ENCODE assay signal across 14 cellular contexts in the genomic region with DNA sequence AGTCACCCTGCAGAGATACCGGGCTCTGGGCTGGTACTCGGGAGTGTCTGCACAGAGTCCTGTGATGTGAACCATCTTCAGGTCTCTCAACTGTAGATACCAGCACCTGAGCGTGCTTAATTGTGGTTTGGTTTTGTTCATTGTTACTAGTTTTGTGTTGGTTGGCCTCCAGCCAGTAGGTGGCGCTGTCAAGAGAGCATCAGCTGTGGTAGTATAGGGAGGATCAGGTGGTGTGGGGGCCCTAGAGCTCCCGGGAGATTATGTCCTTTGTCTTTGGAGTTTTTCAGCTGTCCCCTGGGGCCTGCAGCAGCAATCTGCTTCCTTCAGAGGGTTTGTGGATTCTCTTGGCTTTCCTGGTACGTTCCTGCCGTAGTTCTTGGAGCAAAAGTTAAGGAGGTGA.
DNase-seq lines count a peak whose midpoint lies in the region; ATAC-seq, FAIRE-seq and TF ChIP-seq lines count a peak whose summit lies in the region.
"Had no signal": no experiment of that assay in that cellular context is flagged by ENCODE, and none has a peak within 500 bp of the region (broad histone marks: within the 10 kb centered on the region; RNA-seq: fewer than 3 reads in every experiment).

No MANE protein-coding gene starts in this region.

- no peak for TF ChIP-seq EP300 in A549 (IDR thresholded peaks at IDR 0.05)

- TF ChIP-seq POLR2A in A549 (IDR thresholded peaks at IDR 0.05; ENCODE audit: low read length), result no peak

- TF ChIP-seq CTCF in A549 (IDR thresholded peaks at IDR 0.05) (peak; percentile 12; the same call in 1 of the 3 replicates), OCI-LY1 (IDR thresholded peaks at IDR 0.05; ENCODE audit: low read length) (peak; percentile 54), fibroblast of pulmonary artery (IDR thresholded peaks at IDR 0.05; ENCODE audit: low read length, missing control alignments) (peak; percentile 7), natural killer cell (IDR thresholded peaks at IDR 0.05) (no peak)

- intact Hi-C loops in natural killer cell (cut with micrococcal nuclease), result loop anchor here (5.0 kb wide), 1 partner anchor 37 kb away; no protein-coding TSS in a partner anchor

- FAIRE-seq in A549 (lab: Jason Lieb, UNC), result no peak

- CTCF ChIA-PET in A549 (lab: Yijun Ruan, JAX), result no interaction called here

- no peaks in the 10 kb centered on the region for H3K36me3 Mint-ChIP-seq in natural killer cell

- H3K9me3 Mint-ChIP-seq in natural killer cell, result peaks cover 2 to 6% of the 10 kb centered on the region in 2 donors

- H3K79me2 ChIP-seq in OCI-LY1 (ENCODE audit: insufficient read depth, low read length), result no peaks in the 10 kb centered on the region

- H3K4me1 ChIP-seq in A549 (peaks cover 12% of the 10 kb centered on the region), OCI-LY1 (ENCODE audit: insufficient read depth, low read length, severe bottlenecking) (no peaks in the 10 kb centered on the region)

- no peaks in the 10 kb centered on the region for H4K20me1 ChIP-seq in OCI-LY1 (ENCODE audit: insufficient read depth, low read length)

- H3K4me2 ChIP-seq in A549 (no peak overlapping the region), OCI-LY1 (ENCODE audit: low read length) (no peak overlapping the region)

- WGBS in A549 (ENCODE audit: missing lambda C conversion rate), result 91% methylated on average over 7 of the region's 7 CpGs

- no peak overlapping the region for H3K9ac ChIP-seq in OCI-LY1 (ENCODE audit: low read length)

- POLR2A ChIA-PET in A549 (lab: Yijun Ruan, JAX), result no interaction called here

- H3K9me3 ChIP-seq in A549 (peaks cover 20% of the 10 kb centered on the region), OCI-LY1 (ENCODE audit: low read length) (0 out of 2 replicates have a peak, but pooled peaks cover 7% of the 10 kb centered on the region)

- no peaks in the 10 kb centered on the region for H3K27me3 Mint-ChIP-seq in natural killer cell (ENCODE audit: low read depth in 2 of 2)
- H3K27me3 Mint-ChIP-seq: naive thymus-derived CD8-positive, alpha-beta T cell; stimulated activated naive CD8-positive, alpha-beta T cell treated with anti-CD3 and anti-CD28 coated beads, Interleukin-15, Interleukin-2, amounts not matched to agents 100 ng/mL and 50 ng/mL, for 24 hours had no signal

- H3K27ac ChIP-seq in A549, result no peak overlapping the region
- no peak overlapping the region for H3K27ac ChIP-seq in OCI-LY1 (ENCODE audit: low read depth, low read length, poor library complexity, severe bottlenecking)
- H3K27ac ChIP-seq: adrenal gland had no signal

- H3K9me2 ChIP-seq in OCI-LY1 (ENCODE audit: low read depth, low read length), result no peaks in the 10 kb centered on the region

- DNase-seq in A549 (ENCODE audit: low read depth in 1 of 2, low spot score in 1 of 2) (no peak), ELF-1 (ENCODE audit: low read depth, low spot score) (peak; percentile 68), fibroblast of pulmonary artery (ENCODE audit: low read depth) (no peak), HK-2 (ENCODE audit: unreplicated experiment) (no peak), natural killer cell (no peak), SIG-M5 treated with dmso at 0.1 percent for 504 hours (lab: John Stamatoyannopoulos, UW; ENCODE audit: unreplicated experiment) (no peak)
- DNase-seq: adrenal gland; COR-L47; KBM-7; naive thymus-derived CD8-positive, alpha-beta T cell; NCI-H510A had no signal

- H2AFZ ChIP-seq in OCI-LY1 (ENCODE audit: low read length), result no peak overlapping the region

- H3K4me3 Mint-ChIP-seq in natural killer cell, result no peak overlapping the region
- H3K4me3 Mint-ChIP-seq: stimulated activated naive CD8-positive, alpha-beta T cell treated with anti-CD3 and anti-CD28 coated beads, Interleukin-15, Interleukin-2, amounts not matched to agents 100 ng/mL and 50 ng/mL, for 24 hours had no signal

- peaks cover 73 to 74% of the 10 kb centered on the region in 2 donors for H3K4me1 Mint-ChIP-seq in natural killer cell

- H3K27me3 ChIP-seq in OCI-LY1 (ENCODE audit: insufficient read depth, low read length), result no peaks in the 10 kb centered on the region
- H3K27me3 ChIP-seq: adrenal gland had no signal

- no peaks in the 10 kb centered on the region for H3K36me3 ChIP-seq in OCI-LY1 (ENCODE audit: insufficient read depth, low read length)
- H3K36me3 ChIP-seq: adrenal gland had no signal

- H3K27ac Mint-ChIP-seq in natural killer cell, result peak overlapping the region in 1 of 2 donors; percentile 32
- H3K27ac Mint-ChIP-seq: naive thymus-derived CD8-positive, alpha-beta T cell; stimulated activated naive CD8-positive, alpha-beta T cell treated with anti-CD3 and anti-CD28 coated beads, Interleukin-15, Interleukin-2, amounts not matched to agents 100 ng/mL and 50 ng/mL, for 24 hours had no signal

- H3K4me3 ChIP-seq in A549 (no peak overlapping the region), OCI-LY1 (ENCODE audit: low read depth, low read length, poor library complexity, severe bottlenecking) (no peak overlapping the region), fibroblast of pulmonary artery (replicated peaks; ENCODE audit: low read depth, low read length) (no peak overlapping the region)
- H3K4me3 ChIP-seq: adrenal gland had no signal

- TF ChIP-seq RAD21 in A549 (conservative IDR thresholded peaks at IDR 0.05 in 1 of 2, IDR thresholded peaks at IDR 0.05 in 1 of 2), result no peak

- no peaks in the 10 kb centered on the region for H3F3A ChIP-seq in OCI-LY1 (ENCODE audit: insufficient read depth, low read length)

- no peak for ATAC-seq in A549
- no peak for ATAC-seq in HG03521 (IDR thresholded peaks at IDR 0.05; ENCODE audit: unreplicated experiment)
- ATAC-seq in natural killer cell, result no peak
- ATAC-seq: naive thymus-derived CD8-positive, alpha-beta T cell had no signal

TF ChIP-seq in A549, 52 proteins besides CTCF, POLR2A, EP300 and RAD21:
- TF ChIP-seq, protein P1, sequence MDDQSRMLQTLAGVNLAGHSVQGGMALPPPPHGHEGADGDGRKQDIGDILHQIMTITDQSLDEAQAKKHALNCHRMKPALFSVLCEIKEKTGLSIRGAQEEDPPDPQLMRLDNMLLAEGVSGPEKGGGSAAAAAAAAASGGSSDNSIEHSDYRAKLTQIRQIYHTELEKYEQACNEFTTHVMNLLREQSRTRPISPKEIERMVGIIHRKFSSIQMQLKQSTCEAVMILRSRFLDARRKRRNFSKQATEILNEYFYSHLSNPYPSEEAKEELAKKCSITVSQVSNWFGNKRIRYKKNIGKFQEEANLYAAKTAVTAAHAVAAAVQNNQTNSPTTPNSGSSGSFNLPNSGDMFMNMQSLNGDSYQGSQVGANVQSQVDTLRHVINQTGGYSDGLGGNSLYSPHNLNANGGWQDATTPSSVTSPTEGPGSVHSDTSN (IDR thresholded peaks at IDR 0.05), result no peak
- TF ChIP-seq EHF (CRISPR knock-in tag; IDR thresholded peaks at IDR 0.05), result no peak
- no peak for TF ChIP-seq SREBF2 (IDR thresholded peaks at IDR 0.05)
- no peak for TF ChIP-seq BHLHE40 (IDR thresholded peaks at IDR 0.05; ENCODE audit: low read depth, low read length)
- no peak for TF ChIP-seq KDM1A (IDR thresholded peaks at IDR 0.05; ENCODE audit: low read depth)
- TF ChIP-seq TFCP2L1 (CRISPR knock-in tag; IDR thresholded peaks at IDR 0.05), result no peak
- TF ChIP-seq ZNF302 (CRISPR knock-in tag; IDR thresholded peaks at IDR 0.05), result no peak
- TF ChIP-seq FOSB (CRISPR knock-in tag; IDR thresholded peaks at IDR 0.05), result no peak
- no peak for TF ChIP-seq NR3C1 (IDR thresholded peaks at IDR 0.05)
- no peak for TF ChIP-seq FOSL2 (IDR thresholded peaks at IDR 0.05)
- no peak for TF ChIP-seq FOSL2 (CRISPR knock-in tag; IDR thresholded peaks at IDR 0.05)
- TF ChIP-seq ESRRA (IDR thresholded peaks at IDR 0.05; ENCODE audit: borderline replicate concordance, low read length), result no peak
- TF ChIP-seq NPAS2 (CRISPR knock-in tag; IDR thresholded peaks at IDR 0.05; ENCODE audit: borderline replicate concordance), result no peak
- no peak for TF ChIP-seq SMC3 (IDR thresholded peaks at IDR 0.05)
- no peak for TF ChIP-seq ZC3H11A (IDR thresholded peaks at IDR 0.05)
- no peak for TF ChIP-seq FOXS1 (CRISPR knock-in tag; IDR thresholded peaks at IDR 0.05)
- TF ChIP-seq TP53 (CRISPR knock-in tag; IDR thresholded peaks at IDR 0.05), result no peak
- no peak for TF ChIP-seq HDAC2 (IDR thresholded peaks at IDR 0.05)
- TF ChIP-seq POLR2AphosphoS2 (conservative IDR thresholded peaks at IDR 0.05; ENCODE audit: low read length), result no peak
TF ChIP-seq in A549: peak in this region for 0.
